ENCODE assay signal across 17 cellular contexts in genomic region chr18:70037453-70038061, GRCh38.
DNase-seq lines count a peak whose midpoint lies in the region; ATAC-seq lines count a peak whose summit lies in the region.
"Had no signal": no experiment of that assay in that cellular context is flagged by ENCODE, and none has a peak within 500 bp of the region (broad histone marks: within the 10 kb centered on the region; RNA-seq: fewer than 3 reads in every experiment).

No MANE protein-coding gene starts in this region.

- intact Hi-C loops in aorta (cut with DNase I), result no loop called here

- H4K20me1 ChIP-seq in Karpas-422 (ENCODE audit: insufficient read depth, low read depth, low read length), result no peaks in the 10 kb centered on the region

- H3K4me1 ChIP-seq in aorta (ENCODE audit: control insufficient read depth in 1 of 2, insufficient read depth in 2 of 2, low read length in 2 of 2) (no peaks in the 10 kb centered on the region), Karpas-422 (ENCODE audit: low read length) (peaks cover 3% of the 10 kb centered on the region; the same call in 1 of the 2 replicates)

- H3K79me2 ChIP-seq in Karpas-422 (ENCODE audit: low read length), result peaks cover 12% of the 10 kb centered on the region; the same call in 1 of the 2 replicates
- H3K79me2 ChIP-seq: hepatocyte had no signal

- no peak overlapping the region for H3K9ac ChIP-seq in Karpas-422 (ENCODE audit: low read length)

- H3K27me3 ChIP-seq in aorta (ENCODE audit: control insufficient read depth in 1 of 2, insufficient read depth in 2 of 2, low read length in 1 of 2) (no peaks in the 10 kb centered on the region), Karpas-422 (ENCODE audit: low read length) (no peaks in the 10 kb centered on the region)
- H3K27me3 ChIP-seq: hepatocyte had no signal

- no peak for DNase-seq in epithelial cell of prostate (ENCODE audit: low read depth, low spot score)
- no peak for DNase-seq in aorta
- DNase-seq in Karpas-422, result no peak
- DNase-seq in NCI-H226, result no peak
- DNase-seq: activated CD8-positive, alpha-beta memory T cell treated with anti-CD3 and anti-CD28 coated beads, Interleukin-2, amount 10 ng/mL, durations not matched to agents 7 days and 5 days; AML-193; H9; KBM-7; naive thymus-derived CD8-positive, alpha-beta T cell; NCI-H82; stimulated activated naive CD4-positive, alpha-beta T cell treated with Interleukin-2 at 50 U/mL for 16 hours had no signal

- H3K27ac ChIP-seq in epithelial cell of prostate (peak overlapping the region; percentile 18), aorta (ENCODE audit: low read depth in 1 of 2, low read length in 2 of 2) (no peak overlapping the region), Karpas-422 (ENCODE audit: low read length) (no peak overlapping the region)
- H3K27ac ChIP-seq: hepatocyte, VCaP had no signal

- no peak overlapping the region for H3K4me3 ChIP-seq in aorta (ENCODE audit: low read length in 2 of 2)
- no peak overlapping the region for H3K4me3 ChIP-seq in Karpas-422 (ENCODE audit: low read length)
- H3K4me3 ChIP-seq: hepatocyte had no signal

- no peak overlapping the region for H3K4me2 ChIP-seq in Karpas-422 (ENCODE audit: low read depth, low read length, poor library complexity, severe bottlenecking)
- H3K4me2 ChIP-seq: hepatocyte had no signal

- H2AFZ ChIP-seq in Karpas-422 (ENCODE audit: low read length), result no peak overlapping the region
- H2AFZ ChIP-seq: hepatocyte had no signal

- peak; percentile 19 for ATAC-seq in GM18502 (IDR thresholded peaks at IDR 0.05; ENCODE audit: poor library complexity, unreplicated experiment)
- peak; percentile 24 for ATAC-seq in GM21529 (IDR thresholded peaks at IDR 0.05; ENCODE audit: unreplicated experiment)
- peak; percentile 32 for ATAC-seq in HG03432 (IDR thresholded peaks at IDR 0.05; ENCODE audit: unreplicated experiment)
- ATAC-seq in aorta (ENCODE audit: low FRiP score), result no peak
- no peak for ATAC-seq in GM18867 (IDR thresholded peaks at IDR 0.05; ENCODE audit: unreplicated experiment)
- ATAC-seq: activated CD8-positive, alpha-beta memory T cell treated with anti-CD3 and anti-CD28 coated beads, Interleukin-2, amount 10 ng/mL, durations not matched to agents 7 days and 5 days; naive thymus-derived CD8-positive, alpha-beta T cell had no signal

- H3K9me2 ChIP-seq in Karpas-422 (replicated peaks; ENCODE audit: insufficient read depth, low read length), result no peaks in the 10 kb centered on the region

- WGBS in aorta, 2 donors, result 88 to 94% methylated on average over 6 of the region's 6 CpGs

- H3K9me3 ChIP-seq in aorta (ENCODE audit: control insufficient read depth, low read length), result no peaks in the 10 kb centered on the region
- H3K9me3 ChIP-seq in Karpas-422 (ENCODE audit: low read length), result no peaks in the 10 kb centered on the region; the same call in 1 of the 2 replicates

- H3K36me3 ChIP-seq in aorta (ENCODE audit: control insufficient read depth in 1 of 2, insufficient read depth in 2 of 2, low read length in 1 of 2), result peaks cover 0 to 3% of the 10 kb centered on the region in 2 donors
- no peaks in the 10 kb centered on the region for H3K36me3 ChIP-seq in Karpas-422 (ENCODE audit: insufficient read depth, low read length)

Comparison
In these comparisons a context has a peak if more than half of its experiments do, and no peak if none do; other contexts are left out.
1. ATAC-seq: peak in GM18502 (single experiment), GM21529 (single experiment) and HG03432 (single experiment); none in aorta (single experiment) and GM18867 (single experiment).